ENCODE assay signal across 9 cellular contexts in the genomic region with DNA sequence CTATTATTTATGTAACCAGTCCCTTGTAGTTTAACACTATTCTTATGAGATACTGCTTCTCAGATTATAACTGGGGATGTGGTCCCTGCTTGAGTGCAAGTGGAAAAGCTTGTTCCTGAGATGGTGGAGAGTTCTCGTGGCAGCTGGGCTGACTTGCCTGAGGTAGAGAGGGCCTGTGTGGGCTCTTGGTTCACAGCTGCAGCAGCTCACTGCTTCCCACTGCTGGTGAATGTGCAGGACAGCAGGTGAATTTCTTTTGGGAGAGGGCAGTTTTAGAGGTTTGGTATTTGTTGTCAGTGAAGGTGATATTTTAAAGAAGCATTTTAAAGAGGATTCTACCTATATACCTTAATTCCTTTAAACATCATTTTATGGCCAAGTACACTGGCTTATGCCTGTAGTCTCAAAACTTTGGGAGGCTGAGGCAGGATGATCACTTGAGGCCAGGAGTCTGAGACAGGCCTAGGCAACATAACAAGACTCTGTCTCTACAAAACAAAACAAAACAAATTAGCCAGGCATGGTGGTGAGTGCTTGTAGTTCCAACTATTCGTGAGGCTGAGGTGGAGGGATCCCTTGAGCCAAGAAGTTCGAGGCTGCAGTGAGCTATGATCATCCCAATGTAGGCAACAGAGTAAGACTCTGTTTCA.
DNase-seq lines count a peak whose midpoint lies in the region; ATAC-seq and TF ChIP-seq lines count a peak whose summit lies in the region.
"Had no signal": no experiment of that assay in that cellular context is flagged by ENCODE, and none has a peak within 500 bp of the region (broad histone marks: within the 10 kb centered on the region; RNA-seq: fewer than 3 reads in every experiment).

No MANE protein-coding gene starts in this region.

- H3K4me3 ChIP-seq in DND-41 (ENCODE audit: low read depth in 1 of 2, low read length in 2 of 2), result no peak overlapping the region
- H3K4me3 ChIP-seq in PC-3 (ENCODE audit: low read length), result no peak overlapping the region
- H3K4me3 ChIP-seq in neutrophil (ENCODE audit: low read depth in 1 of 2, low read length in 1 of 2), result peak overlapping the region in 1 of 2 experiments; percentile 26
- H3K4me3 ChIP-seq in thyroid gland (replicated peaks in 1 of 3), result no peak overlapping the region
- H3K4me3 ChIP-seq: skin epidermis had no signal

- H3K4me2 ChIP-seq in DND-41 (ENCODE audit: insufficient read depth, low read length), result no peak overlapping the region
- no peak overlapping the region for H3K4me2 ChIP-seq in PC-3 (ENCODE audit: low read length)

- peak; percentile 89 for TF ChIP-seq RAD21 in Ishikawa (IDR thresholded peaks at IDR 0.05; ENCODE audit: low read depth)

- CTCF ChIA-PET in PC-3 (lab: Charles Lee), result interaction anchor here (0.5 to 1.1 kb wide), 11 partner anchors 8 to 278 kb away, joined by 3 to 16 read pairs (median 3); no protein-coding TSS in a partner anchor

- no TSS peak for BruUV-seq in PC-3 (replicated peaks; lab: Mats Ljungman, UMichigan)

- no peaks in the 10 kb centered on the region for H3K27me3 Mint-ChIP-seq in activated T-cell treated with anti-CD3 and anti-CD28 coated beads, Interleukin-2, amount 50 U/mL, for 4 hours (ENCODE audit: low read depth)

- H3K36me3 Mint-ChIP-seq in activated T-cell treated with anti-CD3 and anti-CD28 coated beads, Interleukin-2, amount 50 U/mL, for 4 hours (ENCODE audit: insufficient read depth), result peaks cover 6% of the 10 kb centered on the region

- no peak overlapping the region for H3K27ac ChIP-seq in DND-41 (ENCODE audit: low read length)
- H3K27ac ChIP-seq in PC-3 (ENCODE audit: low read length), result no peak overlapping the region
- peak overlapping the region; percentile 77 for H3K27ac ChIP-seq in neutrophil
- no peak overlapping the region for H3K27ac ChIP-seq in thyroid gland
- H3K27ac ChIP-seq: skin epidermis had no signal

- H3K36me3 ChIP-seq in DND-41 (ENCODE audit: insufficient read depth, low read length) (peaks cover 35% of the 10 kb centered on the region), PC-3 (ENCODE audit: low read depth, low read length) (no peaks in the 10 kb centered on the region), neutrophil (no peaks in the 10 kb centered on the region), thyroid gland (no peaks in the 10 kb centered on the region)

- H3K9me2 ChIP-seq in PC-3 (replicated peaks; ENCODE audit: low read length), result no peaks in the 10 kb centered on the region

- WGBS in thyroid gland, 2 donors, result 18 to 31% methylated on average over 3 of the region's 3 CpGs

- TF ChIP-seq EP300 in Ishikawa (IDR thresholded peaks at IDR 0.05; ENCODE audit: borderline replicate concordance), result no peak

- intact Hi-C loops in PC-3 (cut with micrococcal nuclease), result loop anchor here (1.0 to 10.0 kb wide), 4 partner anchors 150 to 298 kb away; partner anchors contain the start of gene COX7A2L
- intact Hi-C loops in thyroid gland (cut with DNase I), result loop anchor here (10.0 kb wide), 1 partner anchor 168 kb away; the partner anchor contains the start of gene KCNG3

- no peak overlapping the region for H2AFZ ChIP-seq in DND-41 (ENCODE audit: low read depth, low read length)
- no peak overlapping the region for H2AFZ ChIP-seq in PC-3 (ENCODE audit: low read length)

- H3F3A ChIP-seq in PC-3 (ENCODE audit: low read length, unreplicated experiment), result no peaks in the 10 kb centered on the region

- H3K4me1 ChIP-seq in DND-41 (ENCODE audit: insufficient read depth, low read length) (no peaks in the 10 kb centered on the region), PC-3 (ENCODE audit: insufficient read depth, low read length) (no peaks in the 10 kb centered on the region), neutrophil (ENCODE audit: control insufficient read depth in 1 of 2, insufficient read depth in 1 of 2, low read depth in 1 of 2, low read length in 1 of 2) (peaks cover 16 to 20% of the 10 kb centered on the region in 2 experiments), thyroid gland (peaks cover 4 to 5% of the 10 kb centered on the region in 2 donors)

- H4K20me1 ChIP-seq in DND-41 (ENCODE audit: insufficient read depth, low read length) (peaks cover 4% of the 10 kb centered on the region; the same call in 1 of the 2 replicates), PC-3 (ENCODE audit: low read length) (no peaks in the 10 kb centered on the region)

- no peak overlapping the region for H3K4me3 Mint-ChIP-seq in activated T-cell treated with anti-CD3 and anti-CD28 coated beads, Interleukin-2, amount 50 U/mL, for 4 hours

- 0 out of 2 replicates have a peak, but pooled peaks cover 5% of the 10 kb centered on the region for H3K79me2 ChIP-seq in DND-41 (ENCODE audit: insufficient read depth, low read length)
- no peaks in the 10 kb centered on the region for H3K79me2 ChIP-seq in PC-3 (ENCODE audit: low read length)

- peaks cover 10% of the 10 kb centered on the region for H3K4me1 Mint-ChIP-seq in activated T-cell treated with anti-CD3 and anti-CD28 coated beads, Interleukin-2, amount 50 U/mL, for 4 hours (ENCODE audit: low read depth)

- ATAC-seq in DND-41 (ENCODE audit: insufficient read depth, low read depth) (peak; percentile 96), GM21576 (IDR thresholded peaks at IDR 0.05; ENCODE audit: unreplicated experiment) (peak; percentile 89), PC-3 (peak; percentile 93)
- peak; percentile 92 to 94 for ATAC-seq in activated T-cell treated with anti-CD3 and anti-CD28 coated beads, Interleukin-2, amount 50 U/mL, for 4 hours

- H3K27me3 ChIP-seq in DND-41 (ENCODE audit: insufficient read depth, low read length, poor library complexity) (no peaks in the 10 kb centered on the region), PC-3 (ENCODE audit: low read length) (no peaks in the 10 kb centered on the region), neutrophil (no peaks in the 10 kb centered on the region), thyroid gland (no peaks in the 10 kb centered on the region)

- no peak for TF ChIP-seq POLR2A in thyroid gland (IDR thresholded peaks at IDR 0.05)

- H3K9ac ChIP-seq in DND-41 (ENCODE audit: low read depth, low read length) (no peak overlapping the region), PC-3 (ENCODE audit: low read length) (no peak overlapping the region)

- TF ChIP-seq CTCF in DND-41 (IDR thresholded peaks at IDR 0.05; ENCODE audit: borderline replicate concordance, extremely low read depth, low read length, poor library complexity, severe bottlenecking) (peak; percentile 95), PC-3 (conservative IDR thresholded peaks at IDR 0.05; ENCODE audit: low read depth, low read length) (peak; percentile 97), neutrophil (IDR thresholded peaks at IDR 0.05) (peak; percentile 74), thyroid gland (IDR thresholded peaks at IDR 0.05) (peak; percentile 86 to 99 (median 95))

- H3K9me3 Mint-ChIP-seq in activated T-cell treated with anti-CD3 and anti-CD28 coated beads, Interleukin-2, amount 50 U/mL, for 4 hours, result no peaks in the 10 kb centered on the region

- POLR2A ChIA-PET in PC-3 (lab: Charles Lee; ENCODE audit: unreplicated experiment), result no interaction called here

- H3K9me3 ChIP-seq in DND-41 (ENCODE audit: insufficient read depth, low read length, severe bottlenecking), result no peaks in the 10 kb centered on the region
- H3K9me3 ChIP-seq in PC-3 (ENCODE audit: low read length), result no peaks in the 10 kb centered on the region
- no peaks in the 10 kb centered on the region for H3K9me3 ChIP-seq in neutrophil
- H3K9me3 ChIP-seq in thyroid gland, result no peaks in the 10 kb centered on the region

- DNase-seq in DND-41, result peak; percentile 70
- DNase-seq in PC-3, result peak; percentile 81
- DNase-seq in activated T-cell treated with anti-CD3 and anti-CD28 coated beads, Interleukin-2, amount 50 U/mL, for 4 hours, result peak; percentile 56
- DNase-seq in fibroblast of peridontal ligament (ENCODE audit: extremely low read depth), result peak; percentile 81
- peak; percentile 71 to 75 for DNase-seq in thyroid gland

TF ChIP-seq in Ishikawa, 13 proteins besides CTCF, POLR2A, EP300 and RAD21:
- TF ChIP-seq ZBTB7A (IDR thresholded peaks at IDR 0.05; ENCODE audit: low read depth) (no peak), USF1 (IDR thresholded peaks at IDR 0.05) (no peak)
